In the genomic region with DNA sequence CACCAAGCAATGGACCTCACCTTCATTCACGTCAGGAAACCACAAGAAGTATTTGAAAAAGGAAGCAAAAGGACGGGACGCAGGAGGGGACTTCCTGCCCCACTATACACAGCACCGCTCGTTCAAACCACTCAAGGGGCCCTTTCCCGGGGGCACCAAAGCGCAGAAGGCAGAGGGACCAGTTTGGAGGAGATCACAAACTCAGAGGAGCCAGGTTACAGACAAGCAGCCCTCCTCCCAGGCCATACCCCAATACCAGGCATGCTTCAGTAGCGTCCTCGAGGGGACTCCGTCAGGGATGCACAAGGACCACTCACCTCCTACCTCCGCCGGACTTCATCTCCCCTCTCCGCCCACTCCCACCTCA, we compare ENCODE assay signal across 8 cellular contexts. TPM values are rescaled to one million over a fixed set of nuclear protein-coding genes. Genes with fewer than 3 reads are reported as not detected.
DNase-seq lines count a peak whose midpoint lies in the region; ATAC-seq and TF ChIP-seq lines count a peak whose summit lies in the region.

No MANE protein-coding gene starts in this region.

- no peaks in the 10 kb centered on the region for H3K9me3 ChIP-seq in esophagus (ENCODE audit: control insufficient read depth in 2 of 2, insufficient read depth in 1 of 2, low read depth in 1 of 2, low read length in 1 of 2)
- H3K9me3 ChIP-seq in neutrophil: no peaks in the 10 kb centered on the region

- DNase-seq in stimulated activated CD8-positive, alpha-beta memory T cell treated with anti-CD3 and anti-CD28 coated beads, Interleukin-12 subunit alpha, Interleukin-12 subunit beta, amount 100 ng/mL, for 4 hours (ENCODE audit: low read depth): peak; percentile 14
- no peak for DNase-seq in stimulated activated CD8-positive, alpha-beta memory T cell treated with anti-CD3 and anti-CD28 coated beads, Interleukin-4, amount 100 ng/mL, for 48 hours
- no peak for DNase-seq in WTC11 (ENCODE audit: low spot score)
- DNase-seq in G401 (ENCODE audit: low spot score): no peak
- no peak for DNase-seq in effector CD4-positive, alpha-beta T cell

- peak overlapping the region; percentile 93 for H3K27ac Mint-ChIP-seq in WTC11

- peak overlapping the region; percentile 94 for H3K4me3 Mint-ChIP-seq in WTC11

- WGBS in esophagus, 2 donors: 0% methylated on average over 13 of the region's 13 CpGs

- H3K27me3 ChIP-seq in esophagus (ENCODE audit: control insufficient read depth in 1 of 2, insufficient read depth in 2 of 2, low read length in 2 of 2) (no peaks in the 10 kb centered on the region), neutrophil (no peaks in the 10 kb centered on the region)

- peak overlapping the region; percentile 96 to 97 for H3K27ac ChIP-seq in esophagus (ENCODE audit: low read depth in 2 of 2, low read length in 1 of 2)
- peak overlapping the region; percentile 98 for H3K27ac ChIP-seq in neutrophil

- no peak for TF ChIP-seq CTCF in WTC11 (IDR thresholded peaks at IDR 0.05)
- no peak for TF ChIP-seq CTCF in neutrophil (IDR thresholded peaks at IDR 0.05)

- peaks cover 49% of the 10 kb centered on the region for H3K4me1 Mint-ChIP-seq in WTC11

- H3K36me3 ChIP-seq in esophagus (ENCODE audit: control insufficient read depth in 2 of 2, insufficient read depth in 2 of 2, low read length in 1 of 2) (peaks cover 0 to 12% of the 10 kb centered on the region in 2 donors), neutrophil (peaks cover 28% of the 10 kb centered on the region)

- H3K9me3 Mint-ChIP-seq in WTC11: no peaks in the 10 kb centered on the region

- H3K4me3 ChIP-seq in esophagus (ENCODE audit: low read depth in 1 of 2, low read length in 2 of 2) (peak overlapping the region; percentile 83 to 95), neutrophil (ENCODE audit: low read depth in 1 of 2, low read length in 1 of 2) (peak overlapping the region; percentile 90 to 99)

- in situ Hi-C loops in G401 (cut with HindIII; ENCODE audit: low sequenced_read_pairs): no loop called here

- CTCF ChIA-PET in WTC11 (lab: Charles Lee): interaction anchor here (1.5 to 3.1 kb wide), 3 partner anchors 9 to 29 kb away, joined by 5 to 12 read pairs (median 11); partner anchors contain the start of genes CREB3L4, DENND4B and RAB13

- ATAC-seq in HG03280 (IDR thresholded peaks at IDR 0.05; ENCODE audit: unreplicated experiment): peak; percentile 11
- ATAC-seq in WTC11: peak; percentile 5

- H3K4me1 ChIP-seq in esophagus (ENCODE audit: control insufficient read depth in 2 of 2, insufficient read depth in 2 of 2, low read length in 1 of 2) (peaks cover 4 to 24% of the 10 kb centered on the region in 2 donors), neutrophil (ENCODE audit: control insufficient read depth in 1 of 2, insufficient read depth in 1 of 2, low read depth in 1 of 2, low read length in 1 of 2) (peaks cover 35 to 48% of the 10 kb centered on the region in 2 experiments)

- POLR2A ChIA-PET in WTC11 (lab: Charles Lee): interaction anchor here (0.7 to 1.6 kb wide), 3 partner anchors 10 to 113 kb away, joined by 4 to 17 read pairs (median 5); partner anchors contain the start of genes CREB3L4 and DENND4B

- no peaks in the 10 kb centered on the region for H3K27me3 Mint-ChIP-seq in WTC11 (ENCODE audit: low read depth)

- H3K36me3 Mint-ChIP-seq in WTC11: peaks cover 34% of the 10 kb centered on the region

TF ChIP-seq in WTC11, 78 proteins besides CTCF, POLR2A, EP300 and RAD21:
- TF ChIP-seq GTF2I (CRISPR knock-in tag; conservative IDR thresholded peaks at IDR 0.05) (no peak), ZNF416 (CRISPR knock-in tag; IDR thresholded peaks at IDR 0.05) (0 out of 2 replicates have a peak, but pooled peaks have one; percentile 6)

RNA-seq across cellular contexts. Expression of gene CRTC2, which starts 0.7 kb away (rescaled TPM):
- total RNA-seq in WTC11 (2021): 34.7 to 43.7 TPM (median 38.1 TPM) in 3 replicates
- 10 to 100 TPM; 17.0 to 36.8 TPM for polyA plus RNA-seq in esophagus
- 3.6 and 7.2 TPM in 2 replicates for total RNA-seq in G401 (2014; rRNA removed; shearing (Covaris generic))

RNA-seq across cellular contexts. Expression of gene SLC39A1, which starts 5.6 kb away (rescaled TPM):
- total RNA-seq in WTC11 (2021): 185 to 204 TPM (median 193 TPM) in 3 replicates
- polyA plus RNA-seq in esophagus: 10 to 100 TPM; 29.0 to 51.2 TPM
- 251 and 259 TPM in 2 replicates for total RNA-seq in G401 (2014; rRNA removed; shearing (Covaris generic))

RNA-seq across cellular contexts. Expression of gene CREB3L4, which starts 10.0 kb away (rescaled TPM):
- 33.1 to 35.2 TPM (median 34.6 TPM) in 3 replicates for total RNA-seq in WTC11 (2021)
- 10 to 100 TPM in 1 of 2 donors, 1 to 10 TPM in 1; 9.4 to 10.0 TPM for polyA plus RNA-seq in esophagus
- total RNA-seq in G401 (2014; rRNA removed; shearing (Covaris generic)): 12.0 and 13.4 TPM in 2 replicates

RNA-seq across cellular contexts. Expression of gene DENND4B, which starts 11.2 kb away (rescaled TPM):
- total RNA-seq in WTC11 (2021): 88.9 to 93.9 TPM (median 93.1 TPM) in 3 replicates
- polyA plus RNA-seq in esophagus: 10 to 100 TPM; 14.7 to 31.6 TPM
- total RNA-seq in G401 (2014; rRNA removed; shearing (Covaris generic)): 7.8 and 9.3 TPM in 2 replicates

RNA-seq across cellular contexts. Expression of gene JTB, which starts 19.7 kb away (rescaled TPM):
- 88.8 to 90.6 TPM (median 90.3 TPM) in 3 replicates for total RNA-seq in WTC11 (2021)
- polyA plus RNA-seq in esophagus: 100 to 1,000 TPM in 1 of 2 donors, 10 to 100 TPM in 1; 79.1 to 134 TPM
- total RNA-seq in G401 (2014; rRNA removed; shearing (Covaris generic)): 196 TPM in 2 replicates
